ENCODE assay signal across 8 cellular contexts in the genomic region with DNA sequence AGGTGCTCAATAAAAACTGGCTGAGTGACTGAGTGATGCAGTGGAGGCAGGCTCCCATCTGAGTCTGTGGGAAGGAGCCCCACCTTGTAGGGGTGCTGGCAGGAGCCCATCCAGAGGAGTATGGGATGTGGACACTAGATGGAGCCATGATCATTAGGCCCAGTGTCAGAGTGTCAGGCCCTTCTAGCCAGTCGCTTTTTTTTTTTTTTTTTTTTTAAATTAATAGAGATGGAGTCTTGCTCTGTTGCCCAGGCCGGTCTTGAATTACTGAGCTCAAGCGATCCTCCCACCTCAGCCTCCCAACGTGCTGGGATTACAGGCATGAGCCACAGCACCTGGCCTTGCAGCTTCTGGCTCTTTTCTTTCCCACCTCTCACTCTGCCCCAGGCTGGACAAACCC. TPM values are rescaled to one million over a fixed set of nuclear protein-coding genes. Genes with fewer than 3 reads are reported as not detected.
DNase-seq lines count a peak whose midpoint lies in the region; ATAC-seq, FAIRE-seq and TF ChIP-seq lines count a peak whose summit lies in the region.

No MANE protein-coding gene starts in this region.

- peak; percentile 80 for FAIRE-seq in GM12878 (lab: Jason Lieb, UNC)

- in situ Hi-C loops in GM12878 (cut with MboI), result loop anchor here (5.0 kb wide), 1 partner anchor 225 kb away; a partner anchor contains a TSS

- BruUV-seq in GM12878 (replicated peaks; lab: Mats Ljungman, UMichigan), result no TSS peak

- H3K4me1 ChIP-seq in HEK293 (ENCODE audit: control insufficient read depth, insufficient read depth, low read length), result no peaks in the 10 kb centered on the region
- no peaks in the 10 kb centered on the region for H3K4me1 ChIP-seq in GM12878 (ENCODE audit: control insufficient read depth, insufficient read depth, low read length)
- H3K4me1 ChIP-seq in smooth muscle cell (ENCODE audit: low read depth), result peaks cover 8% of the 10 kb centered on the region

- SMC1A ChIA-PET in GM12878 (lab: Charles Lee; ENCODE audit: uncharacterized antibody, unreplicated experiment), result interaction anchor here (0.6 to 2.5 kb wide), 10 partner anchors 20 to 94 kb away, joined by 3 to 13 read pairs (median 5); no protein-coding TSS in a partner anchor

- no peak overlapping the region for H3K4me2 ChIP-seq in GM12878 (ENCODE audit: control insufficient read depth, insufficient read depth)
- no peak overlapping the region for H3K4me2 ChIP-seq in smooth muscle cell

- POLR2A ChIA-PET in GM10248 (lab: Yijun Ruan, JAX) (no interaction called here), HEK293 (lab: Yijun Ruan, JAX) (interaction anchor here (0.6 kb wide), 6 partner anchors 9 to 114 kb away, joined by 3 to 9 read pairs (median 6); no protein-coding TSS in a partner anchor), T-cell (lab: Charles Lee) (interaction anchor here (0.6 to 0.7 kb wide), 3 partner anchors 63 to 96 kb away, joined by 4 to 13 read pairs (median 6); no protein-coding TSS in a partner anchor), GM12878 (lab: Charles Lee) (interaction anchor here (0.5 to 0.6 kb wide), 3 partner anchors 24 to 691 kb away, joined by 4 to 5 read pairs (median 4); a partner anchor contains a TSS)

- H3K27me3 Mint-ChIP-seq in T-cell, result no peaks in the 10 kb centered on the region

- 0% methylated on average over 4 of the region's 4 CpGs for WGBS in GM12878 (ENCODE audit: insufficient coverage, insufficient replicate concordance, low lambda C conversion rate, missing lambda C conversion rate)
- 30% methylated on average over 4 of the region's 4 CpGs for WGBS in smooth muscle cell (ENCODE audit: low lambda C conversion rate)

- H3K36me3 Mint-ChIP-seq in T-cell, result peaks cover 6% of the 10 kb centered on the region

- TF ChIP-seq EP300 in GM12878 (IDR thresholded peaks at IDR 0.05; ENCODE audit: borderline replicate concordance in 1 of 2, control insufficient read depth in 1 of 2, low read depth in 2 of 2, low read length in 2 of 2), result no peak

- H3K27ac Mint-ChIP-seq in T-cell, result no peak overlapping the region

- peak; percentile 90 for TF ChIP-seq RAD21 in GM12878 (IDR thresholded peaks at IDR 0.05; ENCODE audit: insufficient read depth, low read depth, low read length)

- TF ChIP-seq POLR2A in GM12878 (IDR thresholded peaks at IDR 0.05; ENCODE audit: low read depth, low read length), result no peak

- TF ChIP-seq CTCF in GM10248 (IDR thresholded peaks at IDR 0.05; ENCODE audit: control extremely low read depth, extremely low read depth, low read depth, missing control alignments), result peak; percentile 77
- TF ChIP-seq CTCF in HEK293 (tag by site-specific recombination; IDR thresholded peaks at IDR 0.05), result peak; percentile 55
- peak; percentile 73 to 82 (median 81) for TF ChIP-seq CTCF in GM12878 (IDR thresholded peaks at IDR 0.05 in 2 of 3, conservative IDR thresholded peaks at IDR 0.05 in 1 of 3; ENCODE audit: control insufficient read depth in 2 of 3, extremely low read depth in 1 of 3, insufficient read depth in 1 of 3, low read depth in 3 of 3, low read length in 3 of 3)
- peak; percentile 53 for TF ChIP-seq CTCF in smooth muscle cell (IDR thresholded peaks at IDR 0.05; ENCODE audit: borderline replicate concordance, insufficient read depth, poor library complexity, severe bottlenecking)

- H3K27ac ChIP-seq in HEK293 (ENCODE audit: extremely low read depth, low read depth, low read length) (no peak overlapping the region), GM12878 (ENCODE audit: control insufficient read depth, insufficient read depth) (no peak overlapping the region), smooth muscle cell (ENCODE audit: low read depth) (no peak overlapping the region)

- RAD21 ChIA-PET in GM12878 (lab: Charles Lee; ENCODE audit: unreplicated experiment), result interaction anchor here (0.5 to 2.3 kb wide), 15 partner anchors 10 to 1058 kb away, joined by 3 to 8 read pairs (median 4); no protein-coding TSS in a partner anchor

- peaks cover 13% of the 10 kb centered on the region for H3F3A ChIP-seq in smooth muscle cell (ENCODE audit: low read depth)

- H3K79me2 ChIP-seq in GM12878 (ENCODE audit: control insufficient read depth, insufficient read depth, low read length) (no peaks in the 10 kb centered on the region), smooth muscle cell (ENCODE audit: low read depth) (no peaks in the 10 kb centered on the region)

- intact Hi-C loops in GM12878 (cut with micrococcal nuclease; ENCODE audit: unreplicated experiment), result loop anchor here (2.0 to 10.0 kb wide), 3 partner anchors 36 to 115 kb away; no protein-coding TSS in a partner anchor

- H4K20me1 ChIP-seq in GM12878 (ENCODE audit: control insufficient read depth, insufficient read depth) (no peaks in the 10 kb centered on the region), smooth muscle cell (ENCODE audit: low read depth) (no peaks in the 10 kb centered on the region)

- CTCF ChIA-PET in GM10248 (lab: Yijun Ruan, JAX), result interaction anchor here (0.6 to 2.2 kb wide), 13 partner anchors 9 to 207 kb away, joined by 3 to 10 read pairs (median 4); a partner anchor contains a TSS
- CTCF ChIA-PET in HEK293 (lab: Yijun Ruan, JAX), result interaction anchor here (0.6 to 2.3 kb wide), 13 partner anchors 9 to 276 kb away, joined by 3 to 8 read pairs (median 3); a partner anchor contains a TSS
- CTCF ChIA-PET in T-cell (lab: Charles Lee), result interaction anchor here (0.6 to 1.0 kb wide), 19 partner anchors 9 to 713 kb away, joined by 3 to 11 read pairs (median 6); a partner anchor contains a TSS
- CTCF ChIA-PET in GM12878 (lab: Yijun Ruan, JAX), result interaction anchor here (0.6 to 4.2 kb wide), 22 partner anchors 10 to 793 kb away, joined by 3 to 24 read pairs (median 4); a partner anchor contains a TSS

- no peak overlapping the region for H3K4me3 ChIP-seq in HEK293 (ENCODE audit: low read depth, low read length)
- no peak overlapping the region for H3K4me3 ChIP-seq in GM12878
- H3K4me3 ChIP-seq in smooth muscle cell, result no peak overlapping the region

- H2AFZ ChIP-seq in GM12878 (ENCODE audit: control insufficient read depth, low read depth, low read length) (no peak overlapping the region), smooth muscle cell (ENCODE audit: low read depth) (no peak overlapping the region)

- no peaks in the 10 kb centered on the region for H3K9me3 ChIP-seq in HEK293 (ENCODE audit: control insufficient read depth, insufficient read depth, low read depth, low read length)
- no peaks in the 10 kb centered on the region for H3K9me3 ChIP-seq in GM12878 (replicated peaks; ENCODE audit: control insufficient read depth, insufficient read depth, low read length)
- no peaks in the 10 kb centered on the region for H3K9me3 ChIP-seq in smooth muscle cell (replicated peaks; ENCODE audit: low read depth)

- no peaks in the 10 kb centered on the region for H3K27me3 ChIP-seq in GM12878 (replicated peaks in 1 of 2; ENCODE audit: control insufficient read depth in 2 of 2, insufficient read depth in 2 of 2, low read length in 1 of 2)
- no peaks in the 10 kb centered on the region for H3K27me3 ChIP-seq in smooth muscle cell (ENCODE audit: low read depth)

- DNase-seq in GM10248 (ENCODE audit: extremely low spot score), result peak; percentile 89
- DNase-seq in NCI-H1105 (lab: John Stamatoyannopoulos, UW), result peak; percentile 34
- peak in 30 of 34 experiments; percentile 21 to 64 (median 42) for DNase-seq in T-cell
- no peak for DNase-seq in GM12878 (ENCODE audit: low read depth, low spot score)
- DNase-seq in hepatic stellate cell (ENCODE audit: low spot score), result peak; percentile 90
- DNase-seq in smooth muscle cell (lab: John Stamatoyannopoulos, UW; ENCODE audit: unreplicated experiment), result no peak

- H3K4me1 Mint-ChIP-seq in T-cell, result peaks cover 0 to 5% (median 3%) of the 10 kb centered on the region in 3 donors

- H3K9ac ChIP-seq in GM12878 (ENCODE audit: control insufficient read depth, insufficient read depth, low read length) (no peak overlapping the region), smooth muscle cell (ENCODE audit: low read depth) (no peak overlapping the region)

- ATAC-seq in T-cell (replicated peaks in 1 of 4) (peak; percentile 87 to 99 (median 92)), GM12878 (peak; percentile 98), HG02798 (IDR thresholded peaks at IDR 0.05; ENCODE audit: poor library complexity, unreplicated experiment) (no peak)

- H3K9me3 Mint-ChIP-seq in T-cell, result no peaks in the 10 kb centered on the region

- no peak overlapping the region for H3K4me3 Mint-ChIP-seq in T-cell

- peaks cover 0 to 9% of the 10 kb centered on the region in 2 experiments; a peak in 1 of 3 replicates for H3K36me3 ChIP-seq in HEK293 (ENCODE audit: control insufficient read depth in 2 of 2, insufficient read depth in 1 of 2, low read length in 2 of 2)
- H3K36me3 ChIP-seq in GM12878 (ENCODE audit: control insufficient read depth in 2 of 2, insufficient read depth in 2 of 2, low read length in 1 of 2), result no peaks in the 10 kb centered on the region
- no peaks in the 10 kb centered on the region for H3K36me3 ChIP-seq in smooth muscle cell (ENCODE audit: low read depth)

RNA-seq across cellular contexts. Expression of a gene that starts 11.5 kb away (rescaled TPM):
- total RNA-seq in T-cell (10 to 100 TPM in 3 of 5 donors, 1 to 10 TPM in 2; 7.8 to 17.8 (median 13.8) TPM), GM12878 (2014; rRNA removed) (32.8 and 39.6 TPM in 2 replicates), GM12878 (2014; rRNA removed; fragmentation: Illumina TruSeq; extraction: Trizol) (16.3 and 18.9 TPM in 2 replicates), GM12878 (2021) (29.2 and 31.4 TPM in 2 replicates), smooth muscle cell (9.1 and 9.6 TPM in 2 replicates)
- 37.9 and 38.4 TPM in 2 replicates for total RNA-seq in GM12878 (2013; cell fraction: nucleolus; rRNA removed)
- polyA plus RNA-seq in GM12878 (2011; ENCODE audit: low read depth), result 24.5 TPM
- polyA plus RNA-seq in GM12878 (2011; rRNA removed) (15.2 and 19.9 TPM in 2 replicates), GM12878 (2014; fragmentation: Illumina TruSeq; extraction: Trizol) (5.3 and 13.7 TPM in 2 replicates), GM12878 (2014; fragmentation: Nextera tagmentation; extraction: Ambion mirVana) (1 to 10 TPM; 2.3 to 6.4 TPM), GM12878 (2014; rRNA removed) (27.3 and 29.8 TPM in 2 replicates), GM12878 (2016; fragmentation: Nextera tagmentation; extraction: Ambion mirVana) (10 to 100 TPM; 37.4 to 39.9 TPM), smooth muscle cell (12.2 and 14.0 TPM in 2 replicates)
- polyA plus RNA-seq in GM12878 (2011; cell fraction: cytosol; rRNA removed), result 29.9 and 37.4 TPM in 2 replicates
- 20.2 and 21.3 TPM in 2 replicates for polyA plus RNA-seq in GM12878 (2011; cell fraction: nucleus; rRNA removed)
- 16.1 and 17.4 TPM in 2 replicates for polyA plus RNA-seq in GM12878 (2012)
- polyA minus RNA-seq in GM12878 (2011; rRNA and poly(A)+ RNA removed), result 13.3 and 30.4 TPM in 2 replicates
- 9.5 and 9.9 TPM in 2 replicates for polyA minus RNA-seq in GM12878 (2011; cell fraction: cytosol; rRNA and poly(A)+ RNA removed)
- polyA minus RNA-seq in GM12878 (2011; cell fraction: nucleus; rRNA and poly(A)+ RNA removed), result 10.6 and 25.4 TPM in 2 replicates

RNA-seq across cellular contexts. Expression of a gene that starts 11.7 kb away (rescaled TPM):
- 10 to 100 TPM; 86.1 to 100.0 (median 88.0) TPM for total RNA-seq in T-cell
- total RNA-seq in GM12878 (2013; cell fraction: nucleolus; rRNA removed), result 71.0 and 82.8 TPM in 2 replicates
- 44.3 and 58.9 TPM in 2 replicates for total RNA-seq in GM12878 (2014; rRNA removed)
- total RNA-seq in GM12878 (2014; rRNA removed; fragmentation: Illumina TruSeq; extraction: Trizol), result 24.7 and 28.8 TPM in 2 replicates
- total RNA-seq in GM12878 (2021), result 94.6 and 115 TPM in 2 replicates
- polyA plus RNA-seq in GM12878 (2011; ENCODE audit: low read depth), result 14.3 TPM
- 37.5 and 73.2 TPM in 2 replicates for polyA plus RNA-seq in GM12878 (2011; rRNA removed)
- 85.9 and 87.1 TPM in 2 replicates for polyA plus RNA-seq in GM12878 (2011; cell fraction: cytosol; rRNA removed)
- 94.1 and 163 TPM in 2 replicates for polyA plus RNA-seq in GM12878 (2011; cell fraction: nucleus; rRNA removed)
- polyA plus RNA-seq in GM12878 (2012), result 43.7 and 47.2 TPM in 2 replicates
- 6.2 and 27.9 TPM in 2 replicates for polyA plus RNA-seq in GM12878 (2014; fragmentation: Illumina TruSeq; extraction: Trizol)
- polyA plus RNA-seq in GM12878 (2014; fragmentation: Nextera tagmentation; extraction: Ambion mirVana), result 1 to 10 TPM; 1.9 to 8.6 TPM
- 53.7 and 67.0 TPM in 2 replicates for polyA plus RNA-seq in GM12878 (2014; rRNA removed)
- 10 to 100 TPM; 69.7 to 71.9 TPM for polyA plus RNA-seq in GM12878 (2016; fragmentation: Nextera tagmentation; extraction: Ambion mirVana)
- polyA minus RNA-seq in GM12878 (2011; rRNA and poly(A)+ RNA removed), result 43.9 and 84.0 TPM in 2 replicates
- 28.2 and 42.1 TPM in 2 replicates for polyA minus RNA-seq in GM12878 (2011; cell fraction: cytosol; rRNA and poly(A)+ RNA removed)
- 34.2 and 48.4 TPM in 2 replicates for polyA minus RNA-seq in GM12878 (2011; cell fraction: nucleus; rRNA and poly(A)+ RNA removed)
- total RNA-seq in smooth muscle cell, result 19.3 and 39.3 TPM in 2 replicates
- polyA plus RNA-seq in smooth muscle cell, result 28.3 and 32.5 TPM in 2 replicates

RNA-seq across cellular contexts. Expression of a gene that starts 24.3 kb away (rescaled TPM):
- total RNA-seq in T-cell (10 to 100 TPM; 58.8 to 81.6 (median 73.5) TPM), GM12878 (2014; rRNA removed) (10.3 and 10.4 TPM in 2 replicates), GM12878 (2014; rRNA removed; fragmentation: Illumina TruSeq; extraction: Trizol) (7.0 and 8.0 TPM in 2 replicates), GM12878 (2021) (26.6 and 30.9 TPM in 2 replicates), smooth muscle cell (12.1 and 12.9 TPM in 2 replicates)
- total RNA-seq in GM12878 (2013; cell fraction: nucleolus; rRNA removed), result 156 and 161 TPM in 2 replicates
- 12.0 TPM for polyA plus RNA-seq in GM12878 (2011; ENCODE audit: low read depth)
- polyA plus RNA-seq in GM12878 (2011; rRNA removed) (12.8 and 21.7 TPM in 2 replicates), GM12878 (2014; fragmentation: Illumina TruSeq; extraction: Trizol) (8.3 and 17.1 TPM in 2 replicates), GM12878 (2014; fragmentation: Nextera tagmentation; extraction: Ambion mirVana) (1 to 10 TPM in 1 of 2 experiments, under 1 TPM in 1; 0.79 to 1.0 TPM), GM12878 (2014; rRNA removed) (24.4 and 26.4 TPM in 2 replicates), GM12878 (2016; fragmentation: Nextera tagmentation; extraction: Ambion mirVana) (10 to 100 TPM; 22.6 to 24.8 TPM), smooth muscle cell (29.2 and 29.6 TPM in 2 replicates)
- 17.4 and 21.0 TPM in 2 replicates for polyA plus RNA-seq in GM12878 (2011; cell fraction: cytosol; rRNA removed)
- 204 and 236 TPM in 2 replicates for polyA plus RNA-seq in GM12878 (2011; cell fraction: nucleus; rRNA removed)
- polyA plus RNA-seq in GM12878 (2012), result 27.0 and 35.5 TPM in 2 replicates
- polyA minus RNA-seq in GM12878 (2011; rRNA and poly(A)+ RNA removed), result 24.0 and 34.6 TPM in 2 replicates
- polyA minus RNA-seq in GM12878 (2011; cell fraction: cytosol; rRNA and poly(A)+ RNA removed), result 12.4 and 20.2 TPM in 2 replicates
- 41.8 and 67.3 TPM in 2 replicates for polyA minus RNA-seq in GM12878 (2011; cell fraction: nucleus; rRNA and poly(A)+ RNA removed)

RNA-seq across cellular contexts. Expression of a gene that starts 47.5 kb away (rescaled TPM):
- total RNA-seq in T-cell (under 1 TPM in 2 of 5 donors, not detected in 3; 0.25 to 0.69 TPM), GM12878 (2014; rRNA removed) (not detected in 2 replicates), GM12878 (2014; rRNA removed; fragmentation: Illumina TruSeq; extraction: Trizol) (not detected in 2 replicates), GM12878 (2021) (0.18 TPM in 1 of 2 replicates, not detected in the other), smooth muscle cell (not detected in 2 replicates)
- 0.39 and 0.44 TPM in 2 replicates for total RNA-seq in GM12878 (2013; cell fraction: nucleolus; rRNA removed)
- polyA plus RNA-seq in GM12878 (2011; ENCODE audit: low read depth), result not detected
- polyA plus RNA-seq in GM12878 (2011; rRNA removed) (not detected in 2 replicates), GM12878 (2014; fragmentation: Illumina TruSeq; extraction: Trizol) (not detected in 2 replicates), GM12878 (2014; fragmentation: Nextera tagmentation; extraction: Ambion mirVana) (not detected), GM12878 (2014; rRNA removed) (not detected in 2 replicates), GM12878 (2016; fragmentation: Nextera tagmentation; extraction: Ambion mirVana) (not detected), smooth muscle cell (not detected in 2 replicates)
- polyA plus RNA-seq in GM12878 (2011; cell fraction: cytosol; rRNA removed), result 0.07 TPM in 1 of 2 replicates, not detected in the other
- polyA plus RNA-seq in GM12878 (2011; cell fraction: nucleus; rRNA removed), result not detected in 2 replicates
- polyA plus RNA-seq in GM12878 (2012), result 0.17 and 0.35 TPM in 2 replicates
- not detected in 2 replicates for polyA minus RNA-seq in GM12878 (2011; rRNA and poly(A)+ RNA removed)
- not detected in 2 replicates for polyA minus RNA-seq in GM12878 (2011; cell fraction: cytosol; rRNA and poly(A)+ RNA removed)
- not detected in 2 replicates for polyA minus RNA-seq in GM12878 (2011; cell fraction: nucleus; rRNA and poly(A)+ RNA removed)

Comparison
In these comparisons a context has a peak if more than half of its experiments do, and no peak if none do; other contexts are left out.
1. DNase-seq: peak in GM10248 (single experiment), NCI-H1105 (single experiment), T-cell (30 of 34) and hepatic stellate cell (single experiment); none in GM12878 (single experiment) and smooth muscle cell (single experiment).
2. Peak in every context shown above with its lines, with median percentiles within 50 percentile points of each other: CTCF ChIP-seq.